In genomic region chr7:28840515-28841125, GRCh38 we compare ENCODE assay signal across 9 cellular contexts.
DNase-seq lines count a peak whose midpoint lies in the region; ATAC-seq and TF ChIP-seq lines count a peak whose summit lies in the region.
"Had no signal": no experiment of that assay in that cellular context is flagged by ENCODE, and none has a peak within 500 bp of the region (broad histone marks: within the 10 kb centered on the region; RNA-seq: fewer than 3 reads in every experiment).

No MANE protein-coding gene starts in this region.

- H3K9me3 ChIP-seq in adrenal gland (replicated peaks in 1 of 3) = no peaks in the 10 kb centered on the region
- no peaks in the 10 kb centered on the region for H3K9me3 ChIP-seq in lower lobe of right lung
- H3K9me3 ChIP-seq in vagina = no peaks in the 10 kb centered on the region

- H3K4me3 ChIP-seq in adrenal gland (no peak overlapping the region), lower lobe of right lung (no peak overlapping the region), vagina (no peak overlapping the region)

- H3K27me3 ChIP-seq in adrenal gland (peaks cover 8% of the 10 kb centered on the region), lower lobe of right lung (ENCODE audit: low read depth) (no peaks in the 10 kb centered on the region), vagina (no peaks in the 10 kb centered on the region)

- peak; percentile 54 to 56 for ATAC-seq in lower lobe of right lung
- no peak for ATAC-seq in HG03354 (IDR thresholded peaks at IDR 0.05; ENCODE audit: poor library complexity, severe bottlenecking, unreplicated experiment)
- ATAC-seq in GM19035 (IDR thresholded peaks at IDR 0.05; ENCODE audit: unreplicated experiment) = no peak

- WGBS in adrenal gland, 4 donors = 66 to 82% (median 81%) methylated on average over 5 of the region's 5 CpGs

- H3K27ac ChIP-seq in adrenal gland (no peak overlapping the region), lower lobe of right lung (no peak overlapping the region), vagina (no peak overlapping the region)

- no peaks in the 10 kb centered on the region for H3K4me1 ChIP-seq in adrenal gland (replicated peaks in 1 of 2)
- H3K4me1 ChIP-seq in lower lobe of right lung = peaks cover 8% of the 10 kb centered on the region
- H3K4me1 ChIP-seq in vagina = no peaks in the 10 kb centered on the region

- H3K36me3 ChIP-seq in adrenal gland (replicated peaks in 1 of 2) (no peaks in the 10 kb centered on the region), lower lobe of right lung (no peaks in the 10 kb centered on the region), vagina (no peaks in the 10 kb centered on the region)

- TF ChIP-seq POLR2A in adrenal gland (IDR thresholded peaks at IDR 0.05) (no peak), vagina (IDR thresholded peaks at IDR 0.05) (no peak)

- peak; percentile 91 for DNase-seq in DMS153 (lab: John Stamatoyannopoulos, UW)
- DNase-seq in M059J (ENCODE audit: low read depth) = peak; percentile 14
- DNase-seq in adrenal gland = no peak
- no peak for DNase-seq in lower lobe of right lung
- no peak for DNase-seq in vagina (ENCODE audit: extremely low spot score in 2 of 2)
- DNase-seq in 8988T = no peak
- DNase-seq: NCI-H2171 treated with DMSO at 0.1 percent for 48 hours had no signal

- TF ChIP-seq CTCF in adrenal gland (IDR thresholded peaks at IDR 0.05) (peak in 4 of 6 experiments; percentile 8 to 37 (median 24)), lower lobe of right lung (IDR thresholded peaks at IDR 0.05) (peak; percentile 46), vagina (IDR thresholded peaks at IDR 0.05) (no peak)

- intact Hi-C loops in adrenal gland (cut with DNase I) (loop anchor here in 1 of 2 donors (10.0 kb wide), 1 partner anchor 446 kb away; no protein-coding TSS in a partner anchor), lower lobe of right lung (cut with DNase I) (no loop called here), vagina (cut with DNase I) (no loop called here)

Comparison
In these comparisons a context has a peak if more than half of its experiments do, and no peak if none do; other contexts are left out.
1. DNase-seq: peak in DMS153 (single experiment) and M059J (single experiment); none in adrenal gland (0 of 7), lower lobe of right lung (single experiment), vagina (0 of 2) and 8988T (single experiment).
2. CTCF ChIP-seq: peak in adrenal gland (4 of 6) and lower lobe of right lung (single experiment); none in vagina (0 of 3).
3. ATAC-seq: peak in lower lobe of right lung (2 of 2); none in HG03354 (single experiment) and GM19035 (single experiment).